ENCODE assay signal across 8 cellular contexts in the genomic region with DNA sequence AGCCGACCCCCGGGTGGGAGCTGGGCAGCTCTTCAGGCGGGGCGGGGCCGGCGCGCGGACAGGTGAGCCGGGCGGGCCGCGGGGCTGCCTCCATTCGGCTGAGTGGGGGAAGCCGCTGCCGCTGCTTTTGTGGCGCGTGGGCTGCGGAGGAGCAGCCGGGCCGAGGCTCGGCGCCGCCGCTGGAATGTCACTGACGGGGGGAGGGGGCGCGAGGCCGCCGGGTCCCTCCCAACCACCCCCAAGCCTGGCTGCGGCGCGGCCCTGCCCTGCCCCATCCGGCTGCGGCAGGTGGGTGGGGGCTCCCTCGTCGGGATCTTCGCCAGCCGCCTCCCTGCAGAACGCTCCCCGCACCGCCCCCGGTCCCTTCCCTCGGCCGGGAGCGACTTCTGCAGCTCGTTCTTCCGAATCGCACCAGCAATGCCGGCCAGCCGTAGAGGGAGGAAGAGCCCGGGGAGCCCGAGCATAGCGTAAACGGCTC. TPM values are rescaled to one million over a fixed set of nuclear protein-coding genes. Genes with fewer than 3 reads are reported as not detected.
A peak's percentile ranks its signal among the peaks of the same experiment; 100 is the strongest.
DNase-seq lines count a peak whose midpoint lies in the region; ATAC-seq, FAIRE-seq and TF ChIP-seq lines count a peak whose summit lies in the region.

No MANE protein-coding gene starts in this region.

- no peaks in the 10 kb centered on the region for H3K36me3 ChIP-seq in bronchial epithelial cell (ENCODE audit: control insufficient read depth, insufficient read depth, low read length)

- H3K27me3 Mint-ChIP-seq in CD14-positive monocyte (ENCODE audit: low read depth in 3 of 3) = no peaks in the 10 kb centered on the region

- peaks cover 24% of the 10 kb centered on the region for H3K4me1 Mint-ChIP-seq in CD14-positive monocyte

- TF ChIP-seq CTCF in CD14-positive monocyte (IDR thresholded peaks at IDR 0.05) = no peak
- TF ChIP-seq CTCF in RWPE1 (conservative IDR thresholded peaks at IDR 0.05; ENCODE audit: low read depth) = no peak
- TF ChIP-seq CTCF in bronchial epithelial cell (IDR thresholded peaks at IDR 0.05; ENCODE audit: insufficient read depth, low read length, severe bottlenecking) = no peak

- ATAC-seq in GM19023 (IDR thresholded peaks at IDR 0.05; ENCODE audit: unreplicated experiment) (peak; percentile 31), HG03196 (IDR thresholded peaks at IDR 0.05; ENCODE audit: unreplicated experiment) (peak; percentile 31)

- no peak for FAIRE-seq in bronchial epithelial cell (lab: Jason Lieb, UNC)

- DNase-seq in CD14-positive monocyte (ENCODE audit: low spot score) (peak; percentile 49), RWPE1 (ENCODE audit: low spot score) (peak; percentile 66), bronchial epithelial cell (ENCODE audit: low read depth) (no peak), left kidney (ENCODE audit: low read depth, low spot score) (peak; percentile 93), SIG-M5 treated with dmso at 0.1 percent for 504 hours (lab: John Stamatoyannopoulos, UW; ENCODE audit: unreplicated experiment) (no peak)
- DNase-seq in stimulated activated CD4-positive, alpha-beta T cell treated with anti-CD3 and anti-CD28 coated beads, Interleukin-1b, Interleukin-23, amount 100 ng/mL, for 48 hours = peak; percentile 45

- no peaks in the 10 kb centered on the region for H3K36me3 Mint-ChIP-seq in CD14-positive monocyte

- no peak overlapping the region for H3K4me3 Mint-ChIP-seq in CD14-positive monocyte

- H3K9me3 Mint-ChIP-seq in CD14-positive monocyte = peaks cover 0 to 3% (median 0%) of the 10 kb centered on the region in 7 donors

- H3K4me3 ChIP-seq in bronchial epithelial cell (ENCODE audit: low read depth, low read length) = peak overlapping the region; percentile 75

- no peak overlapping the region for H3K27ac Mint-ChIP-seq in CD14-positive monocyte

- intact Hi-C loops in CD14-positive monocyte (cut with micrococcal nuclease) = loop anchor here in 1 of 2 donors (5.0 kb wide), 1 partner anchor 45 kb away; no protein-coding TSS in a partner anchor

- CTCF ChIA-PET in RWPE1 (lab: Yijun Ruan, JAX) = interaction anchor here (0.6 to 1.1 kb wide), 3 partner anchors 23 to 117 kb away, joined by 3 to 5 read pairs (median 5); no protein-coding TSS in a partner anchor

- POLR2A ChIA-PET in RWPE1 (lab: Yijun Ruan, JAX; ENCODE audit: low non-redundant PET) = interaction anchor here (0.5 to 1.6 kb wide), 6 partner anchors 9 to 190 kb away, joined by 3 to 7 read pairs (median 5); no protein-coding TSS in a partner anchor

- no peaks in the 10 kb centered on the region for H3K27me3 ChIP-seq in bronchial epithelial cell (ENCODE audit: control insufficient read depth, insufficient read depth, low read length)

- H3K27ac ChIP-seq in RWPE1 = peak overlapping the region; percentile 92

RNA-seq across cellular contexts. Expression of a gene that starts 0.4 kb away (rescaled TPM):
- 1 to 10 TPM; 6.2 to 8.5 TPM for polyA plus RNA-seq in CD14-positive monocyte
- 159 and 277 TPM in 2 replicates for total RNA-seq in bronchial epithelial cell

RNA-seq across cellular contexts. Expression of a gene that starts 48.3 kb away (rescaled TPM):
- 10 to 100 TPM; 22.2 to 31.2 TPM for polyA plus RNA-seq in CD14-positive monocyte
- 27.1 and 30.3 TPM in 2 replicates for total RNA-seq in bronchial epithelial cell

Comparison
In these comparisons a context has a peak if more than half of its experiments do, and no peak if none do; other contexts are left out.
1. DNase-seq: peak in CD14-positive monocyte (single experiment), RWPE1 (single experiment), left kidney (single experiment) and stimulated activated CD4-positive, alpha-beta T cell treated with anti-CD3 and anti-CD28 coated beads, Interleukin-1b, Interleukin-23, amount 100 ng/mL, for 48 hours (single experiment); none in bronchial epithelial cell (single experiment) and SIG-M5 treated with dmso at 0.1 percent for 504 hours (single experiment).